ENCODE assay signal across 8 cellular contexts in genomic region chr16:54927125-54928015, GRCh38. TPM values are rescaled to one million over a fixed set of nuclear protein-coding genes. Genes with fewer than 3 reads are reported as not detected.
DNase-seq lines count a peak whose midpoint lies in the region; ATAC-seq and TF ChIP-seq lines count a peak whose summit lies in the region.

No MANE protein-coding gene starts in this region.

- TF ChIP-seq CTCF in BE2C (IDR thresholded peaks at IDR 0.05; ENCODE audit: low read depth, low read length), result no peak
- TF ChIP-seq CTCF in activated CD8-positive, alpha-beta T cell treated with anti-CD3 and anti-CD28 coated beads for 36 hours (IDR thresholded peaks at IDR 0.05), result no peak
- TF ChIP-seq CTCF in lower lobe of right lung (IDR thresholded peaks at IDR 0.05), result no peak

- H3K4me1 Mint-ChIP-seq in activated CD8-positive, alpha-beta T cell treated with anti-CD3 and anti-CD28 coated beads for 36 hours (ENCODE audit: low read depth), result peaks cover 27% of the 10 kb centered on the region

- peak overlapping the region; percentile 83 for H3K4me3 Mint-ChIP-seq in activated CD8-positive, alpha-beta T cell treated with anti-CD3 and anti-CD28 coated beads for 36 hours

- H3K36me3 ChIP-seq in BE2C (no peaks in the 10 kb centered on the region), HUES64 (ENCODE audit: insufficient read depth, low read length) (no peaks in the 10 kb centered on the region), lower lobe of right lung (no peaks in the 10 kb centered on the region)

- H3K4me3 ChIP-seq in BE2C (ENCODE audit: low read depth, low read length) (peak overlapping the region; percentile 91), HUES64 (ENCODE audit: low read length) (peak overlapping the region; percentile 88), lower lobe of right lung (peak overlapping the region; percentile 68)

- H3K27me3 ChIP-seq in BE2C (no peaks in the 10 kb centered on the region), HUES64 (ENCODE audit: insufficient read depth, low read length) (peaks cover 60% of the 10 kb centered on the region), lower lobe of right lung (ENCODE audit: low read depth) (peaks cover 57% of the 10 kb centered on the region)

- peaks cover 51% of the 10 kb centered on the region for H3K27me3 Mint-ChIP-seq in activated CD8-positive, alpha-beta T cell treated with anti-CD3 and anti-CD28 coated beads for 36 hours

- H3K9ac ChIP-seq in HUES64 (ENCODE audit: low read depth, low read length), result 0 out of 2 replicates have a peak overlapping the region, but pooled peaks have one; percentile 0

- no peak for ATAC-seq in activated CD8-positive, alpha-beta T cell treated with anti-CD3 and anti-CD28 coated beads for 36 hours
- no peak for ATAC-seq in lower lobe of right lung
- ATAC-seq in HG02970 (IDR thresholded peaks at IDR 0.05; ENCODE audit: low FRiP score, unreplicated experiment), result no peak
- ATAC-seq in HG02678 (IDR thresholded peaks at IDR 0.05; ENCODE audit: unreplicated experiment), result no peak

- H3K4me1 ChIP-seq in BE2C, result peaks cover 17% of the 10 kb centered on the region
- H3K4me1 ChIP-seq in HUES64 (ENCODE audit: insufficient read depth, low read length), result peaks cover 32% of the 10 kb centered on the region; the same call in 1 of the 2 replicates
- H3K4me1 ChIP-seq in lower lobe of right lung, result peaks cover 11% of the 10 kb centered on the region

- H3K9me3 ChIP-seq in BE2C, result no peaks in the 10 kb centered on the region
- no peaks in the 10 kb centered on the region for H3K9me3 ChIP-seq in HUES64 (ENCODE audit: insufficient read depth, low read depth, low read length)
- H3K9me3 ChIP-seq in lower lobe of right lung, result no peaks in the 10 kb centered on the region

- CTCF ChIA-PET in activated CD8-positive, alpha-beta T cell treated with anti-CD3 and anti-CD28 coated beads for 36 hours (lab: Charles Lee), result interaction anchor here (0.9 to 1.4 kb wide), 2 partner anchors 9 to 30 kb away, joined by 3 to 4 read pairs; no protein-coding TSS in a partner anchor

- intact Hi-C loops in activated CD8-positive, alpha-beta T cell treated with anti-CD3 and anti-CD28 coated beads for 36 hours (cut with micrococcal nuclease), result no loop called here
- intact Hi-C loops in lower lobe of right lung (cut with DNase I), result no loop called here

- H3K9me3 Mint-ChIP-seq in activated CD8-positive, alpha-beta T cell treated with anti-CD3 and anti-CD28 coated beads for 36 hours, result no peaks in the 10 kb centered on the region

- H3K27ac ChIP-seq in HUES64 (ENCODE audit: low read depth, low read length), result no peak overlapping the region
- H3K27ac ChIP-seq in lower lobe of right lung, result peak overlapping the region; percentile 76

- WGBS in HUES64, result 45% methylated on average over 7 of the region's 13 CpGs

- POLR2A ChIA-PET in activated CD8-positive, alpha-beta T cell treated with anti-CD3 and anti-CD28 coated beads for 36 hours (lab: Charles Lee), result no interaction called here

- H3K36me3 Mint-ChIP-seq in activated CD8-positive, alpha-beta T cell treated with anti-CD3 and anti-CD28 coated beads for 36 hours (ENCODE audit: low read depth), result peaks cover 7% of the 10 kb centered on the region

- no peak for DNase-seq in BE2C
- DNase-seq in activated CD8-positive, alpha-beta T cell treated with anti-CD3 and anti-CD28 coated beads for 36 hours, result no peak
- no peak for DNase-seq in lower lobe of right lung
- no peak for DNase-seq in activated gamma-delta T cell treated with Interleukin-2 at 50 U/mL for 16 hours
- no peak for DNase-seq in SKM-1 treated with dmso at 0.1 percent for 144 hours (lab: John Stamatoyannopoulos, UW; ENCODE audit: unreplicated experiment)

- no peak overlapping the region for H3K27ac Mint-ChIP-seq in activated CD8-positive, alpha-beta T cell treated with anti-CD3 and anti-CD28 coated beads for 36 hours

RNA-seq across cellular contexts. Expression of gene IRX5, which starts 3.3 kb away (rescaled TPM):
- polyA plus RNA-seq in BE2C (2012; ENCODE audit: insufficient read depth, insufficient read length, low read depth), result 4.6 TPM
- 1.5 TPM for polyA plus RNA-seq in HUES64 (2013, experiment 1 of 2)
- polyA plus RNA-seq in HUES64 (2013, experiment 2 of 2), result 2.7 TPM
- total RNA-seq in activated CD8-positive, alpha-beta T cell treated with anti-CD3 and anti-CD28 coated beads for 36 hours, result under 1 TPM; 0.14 to 0.34 TPM
- 23.8 TPM for total RNA-seq in lower lobe of right lung

Comparison
In these comparisons a context has a peak if more than half of its experiments do, and no peak if none do; other contexts are left out.
1. RNA of gene IRX5, which starts 3.3 kb away (total RNA-seq): 23.8 TPM in lower lobe of right lung (single experiment); 0.14 to 0.34 TPM in activated CD8-positive, alpha-beta T cell treated with anti-CD3 and anti-CD28 coated beads for 36 hours; every median in the first group is over 10 times any median in the second.
2. Peak in every context shown above with its lines, with median percentiles within 50 percentile points of each other: H3K4me3 ChIP-seq.